In the genomic region with DNA sequence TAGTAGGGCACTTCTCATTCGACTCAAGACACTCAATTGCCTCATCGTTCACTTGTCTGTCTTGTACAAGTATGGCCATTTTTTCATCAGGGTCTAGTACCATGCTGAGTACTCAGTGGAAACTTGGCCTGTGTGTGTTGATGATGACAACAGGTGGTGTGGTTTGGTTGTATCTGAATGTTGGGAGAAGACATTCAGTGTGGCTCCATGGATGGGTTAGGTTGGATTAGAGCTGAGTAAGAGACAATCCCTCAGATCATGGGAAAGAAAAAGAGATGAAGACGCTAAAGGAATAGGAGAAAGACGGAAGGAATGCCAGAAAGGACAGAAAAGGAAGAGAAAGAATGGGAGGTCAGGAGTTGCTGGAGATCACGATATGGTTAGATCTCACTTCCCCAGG, we compare ENCODE assay signal across 30 cellular contexts. TPM values are rescaled to one million over a fixed set of nuclear protein-coding genes. Genes with fewer than 3 reads are reported as not detected.
"Had no signal": no experiment of that assay in that cellular context is flagged by ENCODE, and none has a peak within 500 bp of the region (broad histone marks: within the 10 kb centered on the region; RNA-seq: fewer than 3 reads in every experiment).

No MANE protein-coding gene starts in this region.

- H3K4me3 ChIP-seq: coronary artery, dorsolateral prefrontal cortex, esophagus squamous epithelium, gastroesophageal sphincter had no signal

- H3K4me1 Mint-ChIP-seq: activated CD4-positive, alpha-beta memory T cell treated with anti-CD3 and anti-CD28 coated beads, Interleukin-2, amount 10 ng/mL, durations not matched to agents 7 days and 5 days; activated CD4-positive, alpha-beta T cell treated with anti-CD3 and anti-CD28 coated beads, Interleukin-2, amount 10 ng/mL, durations not matched to agents 7 days and 5 days; activated T-helper 17 cell treated with anti-CD3 and anti-CD28 coated beads, Interleukin-2, amount 50 U/mL, for 72 hours; central memory CD8-positive, alpha-beta T cell had no signal

- H3K27ac ChIP-seq: brain microvascular endothelial cell, coronary artery, epithelial cell of prostate, esophagus squamous epithelium, gastroesophageal sphincter had no signal

- H3K36me3 ChIP-seq: brain microvascular endothelial cell had no signal

- DNase-seq: activated CD4-positive, alpha-beta memory T cell treated with anti-CD3 and anti-CD28 coated beads, Interleukin-2, amount 10 ng/mL, durations not matched to agents 7 days and 5 days; activated CD4-positive, alpha-beta T cell treated with anti-CD3 and anti-CD28 coated beads for 1 hour; activated CD4-positive, alpha-beta T cell treated with anti-CD3 and anti-CD28 coated beads for 4 hours; activated CD4-positive, alpha-beta T cell treated with anti-CD3 and anti-CD28 coated beads, Interleukin-2, amount 10 ng/mL, durations not matched to agents 7 days and 5 days; activated CD4-positive, alpha-beta T cell treated with anti-CD3 and anti-CD28 coated beads, Interleukin-2, amount 50 U/mL, for 4 hours; activated CD8-positive, alpha-beta memory T cell treated with anti-CD3 and anti-CD28 coated beads, Interleukin-2, amount 50 U/mL, for 48 hours; activated effector memory CD4-positive, alpha-beta T cell treated with Interleukin-2 at 50 U/mL for 16 hours; activated gamma-delta T cell treated with Interleukin-2 at 50 U/mL for 16 hours; activated naive CD4-positive, alpha-beta T cell treated with anti-CD3 and anti-CD28 coated beads, Interleukin-2, amount 50 U/mL, for 16 hours; activated naive CD4-positive, alpha-beta T cell treated with Interleukin-2 at 50 U/mL for 16 hours; activated T-cell treated with anti-CD3 and anti-CD28 coated beads for 4 hours; activated T-cell treated with anti-CD3 and anti-CD28 coated beads, Interleukin-2, amount 50 U/mL, for 24 hours; amniotic stem cell; anterior cingulate cortex; brain microvascular endothelial cell; dorsolateral prefrontal cortex; effector memory CD4-positive, alpha-beta T cell; esophagus squamous epithelium; foreskin melanocyte; T-helper 1 cell; T-helper 17 cell; T1000 had no signal

- ATAC-seq: activated T-helper 17 cell treated with anti-CD3 and anti-CD28 coated beads, Interleukin-2, amount 50 U/mL, for 72 hours; gastroesophageal sphincter; T-helper 17 cell had no signal

- H3K9me3 ChIP-seq: esophagus squamous epithelium, gastroesophageal sphincter had no signal

- H3K27ac Mint-ChIP-seq: activated CD4-positive, alpha-beta memory T cell treated with anti-CD3 and anti-CD28 coated beads, Interleukin-2, amount 10 ng/mL, durations not matched to agents 7 days and 5 days; activated CD4-positive, alpha-beta T cell treated with anti-CD3 and anti-CD28 coated beads, Interleukin-2, amount 10 ng/mL, durations not matched to agents 7 days and 5 days; activated naive CD8-positive, alpha-beta T cell; activated T-cell treated with anti-CD3 and anti-CD28 coated beads, Interleukin-2, amount 50 U/mL, for 24 hours; activated T-helper 17 cell treated with anti-CD3 and anti-CD28 coated beads, Interleukin-2, amount 50 U/mL, for 72 hours; dendritic cell treated with granulocyte-macrophage colony-stimulating factor and Interleukin-4, amounts not matched to agents 40 ng/mL and 50 ng/mL, for 4 days; T-helper 17 cell; T-helper 2 cell treated with Interferon-gamma antibody and Interleukin-4, amounts not matched to agents 5 μg/mL and 100 μg/mL, for 36 hours had no signal

- H3K27me3 ChIP-seq: dorsolateral prefrontal cortex, esophagus squamous epithelium had no signal

- H3K4me3 Mint-ChIP-seq: activated CD4-positive, alpha-beta memory T cell treated with anti-CD3 and anti-CD28 coated beads, Interleukin-2, amount 10 ng/mL, durations not matched to agents 7 days and 5 days; activated CD4-positive, alpha-beta T cell treated with anti-CD3 and anti-CD28 coated beads, Interleukin-2, amount 10 ng/mL, durations not matched to agents 7 days and 5 days; activated naive CD8-positive, alpha-beta T cell; activated T-cell treated with anti-CD3 and anti-CD28 coated beads, Interleukin-2, amount 50 U/mL, for 24 hours; activated T-helper 17 cell treated with anti-CD3 and anti-CD28 coated beads, Interleukin-2, amount 50 U/mL, for 72 hours; central memory CD8-positive, alpha-beta T cell; dendritic cell treated with granulocyte-macrophage colony-stimulating factor and Interleukin-4, amounts not matched to agents 40 ng/mL and 50 ng/mL, for 4 days; T-helper 17 cell; T-helper 2 cell treated with Interferon-gamma antibody and Interleukin-4, amounts not matched to agents 5 μg/mL and 100 μg/mL, for 36 hours had no signal

- H3K9me3 Mint-ChIP-seq: activated CD4-positive, alpha-beta memory T cell treated with anti-CD3 and anti-CD28 coated beads, Interleukin-2, amount 10 ng/mL, durations not matched to agents 7 days and 5 days; activated CD4-positive, alpha-beta T cell treated with anti-CD3 and anti-CD28 coated beads, Interleukin-2, amount 10 ng/mL, durations not matched to agents 7 days and 5 days; activated T-cell treated with anti-CD3 and anti-CD28 coated beads, Interleukin-2, amount 50 U/mL, for 24 hours; activated T-helper 17 cell treated with anti-CD3 and anti-CD28 coated beads, Interleukin-2, amount 50 U/mL, for 72 hours; central memory CD8-positive, alpha-beta T cell; dendritic cell treated with granulocyte-macrophage colony-stimulating factor and Interleukin-4, amounts not matched to agents 40 ng/mL and 50 ng/mL, for 4 days; T-helper 2 cell treated with Interferon-gamma antibody and Interleukin-4, amounts not matched to agents 5 μg/mL and 100 μg/mL, for 36 hours had no signal

- H3K36me3 Mint-ChIP-seq: activated naive CD8-positive, alpha-beta T cell had no signal

RNA-seq across cellular contexts. Expression of gene PCDH1, which starts 17.0 kb away (rescaled TPM):
- total RNA-seq: activated CD4-positive, alpha-beta memory T cell treated with anti-CD3 and anti-CD28 coated beads, Interleukin-2, amount 10 ng/mL, durations not matched to agents 7 days and 5 days; activated CD4-positive, alpha-beta T cell treated with anti-CD3 and anti-CD28 coated beads, Interleukin-2, amount 10 ng/mL, durations not matched to agents 7 days and 5 days had no signal
